Comparison of ENCODE assay signal across 19 cellular contexts in genomic region chr6:122098091-122098769, GRCh38.
A peak's percentile ranks its signal among the peaks of the same experiment; 100 is the strongest.
DNase-seq lines count a peak whose midpoint lies in the region; ATAC-seq and TF ChIP-seq lines count a peak whose summit lies in the region.
"Had no signal": no experiment of that assay in that cellular context is flagged by ENCODE, and none has a peak within 500 bp of the region (broad histone marks: within the 10 kb centered on the region; RNA-seq: fewer than 3 reads in every experiment).

No MANE protein-coding gene starts in this region.

- H3K4me1 Mint-ChIP-seq in nephron, result peaks cover 10% of the 10 kb centered on the region
- H3K4me1 Mint-ChIP-seq in Calu3 (ENCODE audit: low read depth, unreplicated experiment), result no peaks in the 10 kb centered on the region

- no peak overlapping the region for H2AFZ ChIP-seq in fibroblast of lung (ENCODE audit: low read length)
- H2AFZ ChIP-seq: PC-9 had no signal

- H3K9me3 Mint-ChIP-seq in nephron, result no peaks in the 10 kb centered on the region
- H3K9me3 Mint-ChIP-seq in Calu3 (ENCODE audit: low read depth, unreplicated experiment), result no peaks in the 10 kb centered on the region
- H3K9me3 Mint-ChIP-seq: CD8-positive, alpha-beta T cell had no signal

- TF ChIP-seq CTCF in LNCaP clone FGC (IDR thresholded peaks at IDR 0.05; ENCODE audit: control insufficient read depth, extremely low read depth, insufficient read depth), result no peak
- TF ChIP-seq CTCF in fibroblast of lung (conservative IDR thresholded peaks at IDR 0.05 in 1 of 2, IDR thresholded peaks at IDR 0.05 in 1 of 2; ENCODE audit: low read depth in 1 of 2, low read length in 2 of 2), result no peak
- no peak for TF ChIP-seq CTCF in nephron (IDR thresholded peaks at IDR 0.05; ENCODE audit: unreplicated experiment in 3 of 3)
- TF ChIP-seq CTCF in Calu3 (IDR thresholded peaks at IDR 0.05; ENCODE audit: unreplicated experiment), result no peak

- no peaks in the 10 kb centered on the region for H3K27me3 ChIP-seq in fibroblast of lung (ENCODE audit: control insufficient read depth, insufficient read depth, low read length)
- H3K27me3 ChIP-seq: BLaER1 treated with 17β-estradiol and CSF1 and Interleukin-3, amounts not matched to agents 10 nM and 100 nM; SJCRH30 had no signal

- no TSS peak for BruUV-seq in Calu3 (replicated peaks; lab: Mats Ljungman, UMichigan)

- H3K9me3 ChIP-seq in fibroblast of lung (ENCODE audit: control insufficient read depth, insufficient read depth, low read depth, low read length), result no peaks in the 10 kb centered on the region
- H3K9me3 ChIP-seq: SJCRH30 had no signal

- CTCF ChIA-PET in Calu3 (lab: Charles Lee), result no interaction called here

- H3K27ac ChIP-seq in fibroblast of lung (ENCODE audit: insufficient read depth, low read length), result no peak overlapping the region
- H3K27ac ChIP-seq: BLaER1 treated with 17β-estradiol and CSF1 and Interleukin-3, amounts not matched to agents 10 nM and 100 nM; HL-60; KMS-11; PC-9; RWPE1; SJCRH30 had no signal

- no peaks in the 10 kb centered on the region for H3K36me3 ChIP-seq in fibroblast of lung (ENCODE audit: control insufficient read depth, insufficient read depth, low read length)
- H3K36me3 ChIP-seq: BLaER1 treated with 17β-estradiol and CSF1 and Interleukin-3, amounts not matched to agents 10 nM and 100 nM; SJCRH30 had no signal

- H3K4me3 Mint-ChIP-seq in nephron (no peak overlapping the region), Calu3 (ENCODE audit: low read depth, unreplicated experiment) (no peak overlapping the region)
- H3K4me3 Mint-ChIP-seq: CD8-positive, alpha-beta T cell had no signal

- H3K4me1 ChIP-seq in fibroblast of lung (ENCODE audit: control insufficient read depth, extremely low read depth, insufficient read depth, low read length), result no peaks in the 10 kb centered on the region
- H3K4me1 ChIP-seq: BLaER1 treated with 17β-estradiol and CSF1 and Interleukin-3, amounts not matched to agents 10 nM and 100 nM; SJCRH30 had no signal

- DNase-seq in LNCaP clone FGC (ENCODE audit: low read depth) (peak; percentile 8), NCI-H2227 (lab: John Stamatoyannopoulos, UW; ENCODE audit: unreplicated experiment) (peak; percentile 4), fibroblast of lung (ENCODE audit: low read depth in 2 of 2) (peak; percentile 6 to 45), SHP77 treated with DMSO at 0.1 percent for 48 hours (lab: John Stamatoyannopoulos, UW) (no peak), Calu3 (no peak)
- DNase-seq: CD8-positive, alpha-beta T cell; DMS79; NCI-H146; NCI-H2029 treated with DMSO at 0.1 percent for 48 hours; NCI-H524; PC-9; SJCRH30; SW 1271 had no signal

- ATAC-seq in GM21447 (IDR thresholded peaks at IDR 0.05; ENCODE audit: unreplicated experiment), result no peak
- ATAC-seq: CD8-positive, alpha-beta T cell had no signal

- no peaks in the 10 kb centered on the region for H3K79me2 ChIP-seq in fibroblast of lung (ENCODE audit: control insufficient read depth, insufficient read depth, low read length)

- H3K36me3 Mint-ChIP-seq in nephron (ENCODE audit: low read depth) (no peaks in the 10 kb centered on the region), Calu3 (ENCODE audit: insufficient read depth, unreplicated experiment) (no peaks in the 10 kb centered on the region)
- H3K36me3 Mint-ChIP-seq: CD8-positive, alpha-beta T cell had no signal

- H3K27me3 Mint-ChIP-seq in nephron (ENCODE audit: low read depth) (no peaks in the 10 kb centered on the region), Calu3 (ENCODE audit: unreplicated experiment) (no peaks in the 10 kb centered on the region)

- no peaks in the 10 kb centered on the region for H4K20me1 ChIP-seq in fibroblast of lung (ENCODE audit: control insufficient read depth, extremely low read depth, insufficient read depth, low read length)
- H4K20me1 ChIP-seq: BLaER1 treated with 17β-estradiol and CSF1 and Interleukin-3, amounts not matched to agents 10 nM and 100 nM had no signal

- peak overlapping the region; percentile 4 to 55 (median 32) for H3K27ac Mint-ChIP-seq in nephron
- no peak overlapping the region for H3K27ac Mint-ChIP-seq in Calu3 (ENCODE audit: unreplicated experiment)
- H3K27ac Mint-ChIP-seq: CD8-positive, alpha-beta T cell had no signal

- H3K9ac ChIP-seq in fibroblast of lung (ENCODE audit: insufficient read depth, low read length), result no peak overlapping the region
- H3K9ac ChIP-seq: BLaER1 treated with 17β-estradiol and CSF1 and Interleukin-3, amounts not matched to agents 10 nM and 100 nM; KMS-11 had no signal

- H3K4me3 ChIP-seq in LNCaP clone FGC (ENCODE audit: low read depth, low read length) (no peak overlapping the region), fibroblast of lung (replicated peaks in 1 of 4; ENCODE audit: control extremely low read depth in 1 of 4, insufficient read depth in 1 of 4, low read depth in 3 of 4, low read length in 4 of 4) (no peak overlapping the region)
- H3K4me3 ChIP-seq: BLaER1 treated with 17β-estradiol and CSF1 and Interleukin-3, amounts not matched to agents 10 nM and 100 nM; PC-9; SJCRH30 had no signal

- no peak overlapping the region for H3K4me2 ChIP-seq in fibroblast of lung (ENCODE audit: extremely low read depth, insufficient read depth, low read length)
- H3K4me2 ChIP-seq: BLaER1 treated with 17β-estradiol and CSF1 and Interleukin-3, amounts not matched to agents 10 nM and 100 nM; KMS-11; PC-9 had no signal

- intact Hi-C loops in Calu3 (cut with micrococcal nuclease; ENCODE audit: unreplicated experiment), result no loop called here

Comparison
In these comparisons a context has a peak if more than half of its experiments do, and no peak if none do; other contexts are left out.
1. DNase-seq: peak in LNCaP clone FGC (single experiment), NCI-H2227 (single experiment) and fibroblast of lung (2 of 2); none in SHP77 treated with DMSO at 0.1 percent for 48 hours (single experiment) and Calu3 (single experiment).